ENCODE assay signal across 31 cellular contexts in the genomic region with DNA sequence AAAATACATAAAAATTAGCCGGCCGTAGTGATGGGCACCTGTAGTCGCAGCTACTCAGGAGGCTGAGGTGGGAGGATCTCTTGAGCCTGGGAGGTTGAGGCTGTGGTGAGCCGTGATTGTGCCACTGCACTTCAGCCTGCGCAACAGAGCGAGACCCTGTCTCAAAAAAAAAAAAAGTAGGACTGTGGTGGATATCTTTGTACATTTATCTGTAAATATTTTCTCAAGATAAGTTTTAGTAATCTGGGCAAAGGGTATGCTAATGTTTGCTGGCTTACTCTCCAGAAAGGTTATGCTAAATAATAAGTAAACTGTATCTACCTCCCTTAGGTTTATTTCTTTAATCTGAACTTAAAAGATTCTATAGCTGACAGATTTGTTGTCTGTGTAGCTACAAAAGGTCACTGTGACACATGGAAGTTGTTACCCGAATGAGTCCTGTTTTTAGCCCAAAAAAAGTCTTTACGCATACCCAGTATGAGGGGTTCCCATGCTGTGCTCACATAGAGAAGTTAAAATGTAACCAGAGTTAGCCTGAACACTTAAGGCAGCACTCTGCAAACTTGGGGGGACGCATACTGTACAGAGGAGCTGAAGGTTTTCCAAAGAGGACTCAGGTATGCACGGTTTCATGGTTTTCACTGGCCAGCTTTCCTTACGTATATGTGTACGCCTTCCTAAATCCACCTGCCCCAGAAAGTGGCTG.
"Had no signal": no experiment of that assay in that cellular context is flagged by ENCODE, and none has a peak within 500 bp of the region (broad histone marks: within the 10 kb centered on the region; RNA-seq: fewer than 3 reads in every experiment).

No MANE protein-coding gene starts in this region.

- FAIRE-seq: bronchial epithelial cell, TTC549 had no signal

- ATAC-seq: activated CD4-positive, alpha-beta T cell treated with anti-CD3 and anti-CD28 coated beads for 36 hours; activated CD4-positive, CD25-positive, alpha-beta regulatory T cell treated with anti-CD3 and anti-CD28 coated beads, Interleukin-2, amount 50 U/mL, for 24 hours; activated CD8-positive, alpha-beta T cell treated with anti-CD3 and anti-CD28 coated beads, Interleukin-2, amount 10 ng/mL, durations not matched to agents 7 days and 5 days; activated naive CD8-positive, alpha-beta T cell treated with anti-CD3 and anti-CD28 coated beads, Interleukin-2, amount 50 U/mL, for 24 hours; PC-3 had no signal

- H3K9me3 Mint-ChIP-seq: activated CD4-positive, alpha-beta T cell treated with anti-CD3 and anti-CD28 coated beads, Interleukin-2, amount 10 ng/mL, durations not matched to agents 7 days and 5 days; activated naive CD4-positive, alpha-beta T cell treated with anti-CD3 and anti-CD28 coated beads, Interleukin-2, amount 10 ng/mL, durations not matched to agents 7 days and 5 days; activated naive CD8-positive, alpha-beta T cell treated with anti-CD3 and anti-CD28 coated beads, Interleukin-2, amount 50 U/mL, for 24 hours; activated T-cell treated with anti-CD3 and anti-CD28 coated beads, Interleukin-2, amount 50 U/mL, for 24 hours; brain had no signal

- H3K27ac Mint-ChIP-seq: activated CD4-positive, alpha-beta T cell treated with anti-CD3 and anti-CD28 coated beads for 36 hours; activated CD4-positive, alpha-beta T cell treated with anti-CD3 and anti-CD28 coated beads, Interleukin-2, amount 10 ng/mL, durations not matched to agents 7 days and 5 days; activated CD8-positive, alpha-beta T cell treated with anti-CD3 and anti-CD28 coated beads, Interleukin-2, amount 10 ng/mL, durations not matched to agents 7 days and 5 days; activated naive CD4-positive, alpha-beta T cell treated with anti-CD3 and anti-CD28 coated beads, Interleukin-2, amount 10 ng/mL, durations not matched to agents 7 days and 5 days; activated naive CD8-positive, alpha-beta T cell; activated naive CD8-positive, alpha-beta T cell treated with anti-CD3 and anti-CD28 coated beads, Interleukin-2, amount 50 U/mL, for 24 hours; activated T-cell treated with anti-CD3 and anti-CD28 coated beads, Interleukin-2, amount 50 U/mL, for 24 hours had no signal

- H3K4me3 Mint-ChIP-seq: activated CD4-positive, alpha-beta T cell treated with anti-CD3 and anti-CD28 coated beads for 36 hours; activated CD4-positive, alpha-beta T cell treated with anti-CD3 and anti-CD28 coated beads, Interleukin-2, amount 10 ng/mL, durations not matched to agents 7 days and 5 days; activated CD8-positive, alpha-beta T cell treated with anti-CD3 and anti-CD28 coated beads, Interleukin-2, amount 10 ng/mL, durations not matched to agents 7 days and 5 days; activated naive CD4-positive, alpha-beta T cell treated with anti-CD3 and anti-CD28 coated beads, Interleukin-2, amount 10 ng/mL, durations not matched to agents 7 days and 5 days; activated naive CD8-positive, alpha-beta T cell; activated naive CD8-positive, alpha-beta T cell treated with anti-CD3 and anti-CD28 coated beads, Interleukin-2, amount 50 U/mL, for 24 hours; activated T-cell treated with anti-CD3 and anti-CD28 coated beads, Interleukin-2, amount 50 U/mL, for 24 hours; brain had no signal

- DNase-seq: activated CD4-positive, alpha-beta T cell treated with anti-CD3 and anti-CD28 coated beads for 36 hours; activated CD4-positive, alpha-beta T cell treated with anti-CD3 and anti-CD28 coated beads, Interleukin-2, amount 10 ng/mL, durations not matched to agents 7 days and 5 days; activated CD4-positive, alpha-beta T cell treated with anti-CD3 and anti-CD28 coated beads, Interleukin-2, amount 50 U/mL, for 48 hours; activated CD8-positive, alpha-beta T cell treated with anti-CD3 and anti-CD28 coated beads, Interleukin-2, amount 10 ng/mL, durations not matched to agents 7 days and 5 days; activated naive CD4-positive, alpha-beta T cell treated with anti-CD3 and anti-CD28 coated beads, Interleukin-2, amount 10 ng/mL, durations not matched to agents 7 days and 5 days; activated naive CD8-positive, alpha-beta T cell treated with anti-CD3 and anti-CD28 coated beads, Interleukin-2, amount 50 U/mL, for 24 hours; activated T-cell treated with anti-CD3 and anti-CD28 coated beads, Interleukin-2, amount 50 U/mL, for 24 hours; anterior cingulate cortex; caudate nucleus; cerebellar nuclear complex; Karpas-422; KBM-7; NCI-H1092 treated with DMSO at 0.1 percent for 48 hours; NCI-H1417; NCI-H146; NCI-H187; NCI-H2029 treated with DMSO at 0.1 percent for 48 hours; NCI-H2107; NCI-H2171; NCI-H510A; NCI-H526; NCI-H748 treated with DMSO at 0.1 percent for 48 hours; NK-92 treated with Interleukin-12 subunit alpha and Interleukin-12 subunit beta, amount 100 ng/mL, for 24 hours; PC-3; Right ventricle myocardium superior; SW 1271 had no signal

- H3K27me3 Mint-ChIP-seq: activated CD4-positive, alpha-beta T cell treated with anti-CD3 and anti-CD28 coated beads for 36 hours; activated CD4-positive, alpha-beta T cell treated with anti-CD3 and anti-CD28 coated beads, Interleukin-2, amount 10 ng/mL, durations not matched to agents 7 days and 5 days; activated naive CD4-positive, alpha-beta T cell treated with anti-CD3 and anti-CD28 coated beads, Interleukin-2, amount 10 ng/mL, durations not matched to agents 7 days and 5 days; activated naive CD8-positive, alpha-beta T cell; activated naive CD8-positive, alpha-beta T cell treated with anti-CD3 and anti-CD28 coated beads, Interleukin-2, amount 50 U/mL, for 24 hours; activated T-cell treated with anti-CD3 and anti-CD28 coated beads, Interleukin-2, amount 50 U/mL, for 24 hours had no signal

- H3K4me1 Mint-ChIP-seq: activated CD4-positive, alpha-beta T cell treated with anti-CD3 and anti-CD28 coated beads for 36 hours; activated CD4-positive, alpha-beta T cell treated with anti-CD3 and anti-CD28 coated beads, Interleukin-2, amount 10 ng/mL, durations not matched to agents 7 days and 5 days; activated naive CD4-positive, alpha-beta T cell treated with anti-CD3 and anti-CD28 coated beads, Interleukin-2, amount 10 ng/mL, durations not matched to agents 7 days and 5 days; activated naive CD8-positive, alpha-beta T cell treated with anti-CD3 and anti-CD28 coated beads, Interleukin-2, amount 50 U/mL, for 24 hours had no signal

- H3K36me3 Mint-ChIP-seq: activated naive CD4-positive, alpha-beta T cell treated with anti-CD3 and anti-CD28 coated beads, Interleukin-2, amount 10 ng/mL, durations not matched to agents 7 days and 5 days; activated naive CD8-positive, alpha-beta T cell had no signal
